6 cellular contexts compared by ENCODE assay signal in genomic region chr7:98166668-98166970, GRCh38. TPM values are rescaled to one million over a fixed set of nuclear protein-coding genes. Genes with fewer than 3 reads are reported as not detected.
"Had no signal": no experiment of that assay in that cellular context is flagged by ENCODE, and none has a peak within 500 bp of the region (broad histone marks: within the 10 kb centered on the region; RNA-seq: fewer than 3 reads in every experiment).

No MANE protein-coding gene starts in this region.

- DNase-seq: HCEC 1CT had no signal

- H3K27me3 Mint-ChIP-seq: IgD-negative memory B cell had no signal

- H3K27ac ChIP-seq: HL-60 had no signal

- H3K4me3 Mint-ChIP-seq: GM23338, H9 had no signal

- H3K4me3 ChIP-seq: GM23338 had no signal

- H3K27ac Mint-ChIP-seq: IgD-negative memory B cell had no signal

- H3K4me2 ChIP-seq: GM23338 had no signal

- H3K9me3 Mint-ChIP-seq: GM23338, H9, IgD-negative memory B cell had no signal

- H2AFZ ChIP-seq: GM23338 had no signal

RNA-seq across cellular contexts. Expression of gene BHLHA15, which starts 44.6 kb away (rescaled TPM):
- total RNA-seq: HT1080 had no signal
